In the genomic region with DNA sequence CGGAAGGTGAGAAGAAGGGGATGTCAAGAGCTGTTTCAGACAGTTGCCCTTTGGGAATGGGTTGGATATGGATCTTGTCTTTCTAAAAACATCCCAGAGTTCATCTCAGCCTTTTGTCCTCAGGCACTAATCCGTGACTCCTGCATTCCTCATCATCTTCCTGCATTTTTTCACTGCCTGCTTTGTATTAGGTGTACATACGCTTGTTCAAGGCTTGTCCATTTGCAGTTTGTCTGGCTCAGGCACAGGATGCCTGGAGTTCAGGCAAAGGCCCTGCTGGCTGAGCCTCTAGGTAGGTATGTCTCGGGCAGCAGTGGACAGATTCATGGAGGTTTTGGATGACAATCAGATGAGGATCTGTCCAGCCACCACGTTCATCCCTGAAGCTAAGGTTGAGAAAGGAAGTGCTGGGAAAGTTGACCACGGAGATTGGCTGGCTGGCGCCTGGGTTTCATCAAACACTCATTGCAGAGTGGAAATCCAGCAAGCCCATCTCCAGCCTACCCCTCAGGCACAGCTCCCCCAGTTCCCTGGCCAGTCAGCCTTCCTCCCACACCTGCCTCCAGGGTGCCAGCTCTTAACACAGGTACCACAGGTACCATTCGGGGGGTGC, we compare ENCODE assay signal across 1 cellular context.
TF ChIP-seq lines count a peak whose summit lies in the region.

No MANE protein-coding gene starts in this region.

TF ChIP-seq in HepG2, 621 proteins besides CTCF, POLR2A, EP300 and RAD21:
- TF ChIP-seq ZNF274 (CRISPR knock-in tag; IDR thresholded peaks at IDR 0.05), result no peak
- TF ChIP-seq ZNF160 (CRISPR knock-in tag; IDR thresholded peaks at IDR 0.05), result no peak
- no peak for TF ChIP-seq ZNF556 (CRISPR knock-in tag; IDR thresholded peaks at IDR 0.05; ENCODE audit: borderline replicate concordance)
- TF ChIP-seq, protein P1, sequence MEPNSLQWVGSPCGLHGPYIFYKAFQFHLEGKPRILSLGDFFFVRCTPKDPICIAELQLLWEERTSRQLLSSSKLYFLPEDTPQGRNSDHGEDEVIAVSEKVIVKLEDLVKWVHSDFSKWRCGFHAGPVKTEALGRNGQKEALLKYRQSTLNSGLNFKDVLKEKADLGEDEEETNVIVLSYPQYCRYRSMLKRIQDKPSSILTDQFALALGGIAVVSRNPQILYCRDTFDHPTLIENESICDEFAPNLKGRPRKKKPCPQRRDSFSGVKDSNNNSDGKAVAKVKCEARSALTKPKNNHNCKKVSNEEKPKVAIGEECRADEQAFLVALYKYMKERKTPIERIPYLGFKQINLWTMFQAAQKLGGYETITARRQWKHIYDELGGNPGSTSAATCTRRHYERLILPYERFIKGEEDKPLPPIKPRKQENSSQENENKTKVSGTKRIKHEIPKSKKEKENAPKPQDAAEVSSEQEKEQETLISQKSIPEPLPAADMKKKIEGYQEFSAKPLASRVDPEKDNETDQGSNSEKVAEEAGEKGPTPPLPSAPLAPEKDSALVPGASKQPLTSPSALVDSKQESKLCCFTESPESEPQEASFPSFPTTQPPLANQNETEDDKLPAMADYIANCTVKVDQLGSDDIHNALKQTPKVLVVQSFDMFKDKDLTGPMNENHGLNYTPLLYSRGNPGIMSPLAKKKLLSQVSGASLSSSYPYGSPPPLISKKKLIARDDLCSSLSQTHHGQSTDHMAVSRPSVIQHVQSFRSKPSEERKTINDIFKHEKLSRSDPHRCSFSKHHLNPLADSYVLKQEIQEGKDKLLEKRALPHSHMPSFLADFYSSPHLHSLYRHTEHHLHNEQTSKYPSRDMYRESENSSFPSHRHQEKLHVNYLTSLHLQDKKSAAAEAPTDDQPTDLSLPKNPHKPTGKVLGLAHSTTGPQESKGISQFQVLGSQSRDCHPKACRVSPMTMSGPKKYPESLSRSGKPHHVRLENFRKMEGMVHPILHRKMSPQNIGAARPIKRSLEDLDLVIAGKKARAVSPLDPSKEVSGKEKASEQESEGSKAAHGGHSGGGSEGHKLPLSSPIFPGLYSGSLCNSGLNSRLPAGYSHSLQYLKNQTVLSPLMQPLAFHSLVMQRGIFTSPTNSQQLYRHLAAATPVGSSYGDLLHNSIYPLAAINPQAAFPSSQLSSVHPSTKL (CRISPR knock-in tag; IDR thresholded peaks at IDR 0.05), result no peak
- TF ChIP-seq ZMYM2 (CRISPR knock-in tag; IDR thresholded peaks at IDR 0.05), result no peak
- TF ChIP-seq THRA (CRISPR knock-in tag; IDR thresholded peaks at IDR 0.05; ENCODE audit: borderline replicate concordance), result no peak
- TF ChIP-seq TRIM22 (IDR thresholded peaks at IDR 0.05), result no peak
- TF ChIP-seq, protein P2, sequence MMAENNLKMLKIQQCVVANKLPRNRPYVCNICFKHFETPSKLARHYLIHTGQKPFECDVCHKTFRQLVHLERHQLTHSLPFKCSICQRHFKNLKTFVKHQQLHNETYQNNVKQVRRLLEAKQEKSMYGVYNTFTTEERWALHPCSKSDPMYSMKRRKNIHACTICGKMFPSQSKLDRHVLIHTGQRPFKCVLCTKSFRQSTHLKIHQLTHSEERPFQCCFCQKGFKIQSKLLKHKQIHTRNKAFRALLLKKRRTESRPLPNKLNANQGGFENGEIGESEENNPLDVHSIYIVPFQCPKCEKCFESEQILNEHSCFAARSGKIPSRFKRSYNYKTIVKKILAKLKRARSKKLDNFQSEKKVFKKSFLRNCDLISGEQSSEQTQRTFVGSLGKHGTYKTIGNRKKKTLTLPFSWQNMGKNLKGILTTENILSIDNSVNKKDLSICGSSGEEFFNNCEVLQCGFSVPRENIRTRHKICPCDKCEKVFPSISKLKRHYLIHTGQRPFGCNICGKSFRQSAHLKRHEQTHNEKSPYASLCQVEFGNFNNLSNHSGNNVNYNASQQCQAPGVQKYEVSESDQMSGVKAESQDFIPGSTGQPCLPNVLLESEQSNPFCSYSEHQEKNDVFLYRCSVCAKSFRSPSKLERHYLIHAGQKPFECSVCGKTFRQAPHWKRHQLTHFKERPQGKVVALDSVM (CRISPR knock-in tag; IDR thresholded peaks at IDR 0.05), result no peak
- TF ChIP-seq CCAR2 (optimal IDR thresholded peaks at IDR 0.05; ENCODE audit: low read depth, low read length), result no peak
- no peak for TF ChIP-seq ZFP41 (CRISPR knock-in tag; IDR thresholded peaks at IDR 0.05; ENCODE audit: borderline replicate concordance)
- TF ChIP-seq ZNF569 (CRISPR knock-in tag; IDR thresholded peaks at IDR 0.05; ENCODE audit: borderline replicate concordance), result no peak
- no peak for TF ChIP-seq ZNF570 (CRISPR knock-in tag; IDR thresholded peaks at IDR 0.05; ENCODE audit: borderline replicate concordance)
- TF ChIP-seq REXO4 (CRISPR knock-in tag; IDR thresholded peaks at IDR 0.05; ENCODE audit: borderline replicate concordance), result no peak
- TF ChIP-seq, protein P3, sequence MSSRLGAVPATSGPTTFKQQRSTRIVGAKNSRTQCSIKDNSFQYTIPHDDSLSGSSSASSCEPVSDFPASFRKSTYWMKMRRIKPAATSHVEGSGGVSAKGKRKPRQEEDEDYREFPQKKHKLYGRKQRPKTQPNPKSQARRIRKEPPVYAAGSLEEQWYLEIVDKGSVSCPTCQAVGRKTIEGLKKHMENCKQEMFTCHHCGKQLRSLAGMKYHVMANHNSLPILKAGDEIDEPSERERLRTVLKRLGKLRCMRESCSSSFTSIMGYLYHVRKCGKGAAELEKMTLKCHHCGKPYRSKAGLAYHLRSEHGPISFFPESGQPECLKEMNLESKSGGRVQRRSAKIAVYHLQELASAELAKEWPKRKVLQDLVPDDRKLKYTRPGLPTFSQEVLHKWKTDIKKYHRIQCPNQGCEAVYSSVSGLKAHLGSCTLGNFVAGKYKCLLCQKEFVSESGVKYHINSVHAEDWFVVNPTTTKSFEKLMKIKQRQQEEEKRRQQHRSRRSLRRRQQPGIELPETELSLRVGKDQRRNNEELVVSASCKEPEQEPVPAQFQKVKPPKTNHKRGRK (CRISPR knock-in tag; IDR thresholded peaks at IDR 0.05), result no peak
- TF ChIP-seq ZNF615 (CRISPR knock-in tag; IDR thresholded peaks at IDR 0.05; ENCODE audit: borderline replicate concordance), result no peak
- TF ChIP-seq ZNF468 (CRISPR knock-in tag; IDR thresholded peaks at IDR 0.05), result no peak
- no peak for TF ChIP-seq ISX (CRISPR knock-in tag; conservative IDR thresholded peaks at IDR 0.05)
- no peak for TF ChIP-seq REL (CRISPR knock-in tag; conservative IDR thresholded peaks at IDR 0.05)
- no peak for TF ChIP-seq XRCC5 (optimal IDR thresholded peaks at IDR 0.05; ENCODE audit: low read length)
- no peak for TF ChIP-seq FOXC1 (CRISPR knock-in tag; IDR thresholded peaks at IDR 0.05; ENCODE audit: borderline replicate concordance)
